Comparison of ENCODE assay signal across 29 cellular contexts in the genomic region with DNA sequence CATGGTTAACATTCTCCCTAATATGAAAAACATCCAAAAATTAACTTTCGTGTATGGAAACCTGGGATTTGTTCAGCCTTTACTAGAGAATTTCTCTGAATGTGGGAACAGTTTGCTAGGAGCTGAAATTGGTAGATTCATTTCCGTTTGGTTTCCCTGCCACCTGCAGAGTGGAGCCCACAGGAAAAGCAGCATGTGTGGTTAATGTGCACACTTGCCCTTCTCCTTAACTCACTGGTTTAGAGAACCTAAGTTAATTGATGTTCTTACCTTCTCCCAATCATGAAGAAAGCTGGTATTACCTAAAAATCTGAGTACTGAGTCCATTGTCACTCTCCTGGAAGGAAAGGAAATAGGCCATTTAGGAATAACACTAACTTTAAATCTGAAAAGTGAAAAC. TPM values are rescaled to one million over a fixed set of nuclear protein-coding genes. Genes with fewer than 3 reads are reported as not detected.
"Had no signal": no experiment of that assay in that cellular context is flagged by ENCODE, and none has a peak within 500 bp of the region (broad histone marks: within the 10 kb centered on the region; RNA-seq: fewer than 3 reads in every experiment).

No MANE protein-coding gene starts in this region.

- H3K27ac ChIP-seq: ascending aorta, cardiac muscle cell, SJCRH30, VCaP had no signal

- H3K4me1 ChIP-seq: ascending aorta, SJCRH30 had no signal

- DNase-seq: activated B cell treated with CpG ODN at 0.5 μM for 24 hours; activated CD4-positive, alpha-beta memory T cell treated with anti-CD3 and anti-CD28 coated beads, Interleukin-2, amount 10 ng/mL, durations not matched to agents 7 days and 5 days; activated CD4-positive, alpha-beta T cell treated with anti-CD3 and anti-CD28 coated beads for 1 hour; activated CD4-positive, alpha-beta T cell treated with anti-CD3 and anti-CD28 coated beads for 48 hours; activated CD8-positive, alpha-beta memory T cell treated with anti-CD3 and anti-CD28 coated beads for 24 hours; activated CD8-positive, alpha-beta memory T cell treated with anti-CD3 and anti-CD28 coated beads, Interleukin-2, amount 10 ng/mL, durations not matched to agents 7 days and 5 days; activated CD8-positive, alpha-beta memory T cell treated with anti-CD3 and anti-CD28 coated beads, Interleukin-2, amount 50 U/mL, for 48 hours; activated effector memory CD4-positive, alpha-beta T cell treated with Interleukin-2 at 50 U/mL for 16 hours; activated naive CD4-positive, alpha-beta T cell treated with anti-CD3 and anti-CD28 coated beads, Interleukin-2, amount 10 ng/mL, durations not matched to agents 7 days and 5 days; activated T-cell treated with anti-CD3 and anti-CD28 coated beads, Interleukin-2, amount 50 U/mL, for 48 hours; amniotic stem cell; NCI-H1105; NCI-H1417 treated with DMSO at 0.1 percent for 48 hours; NCI-H187 treated with DMSO at 0.1 percent for 48 hours; NCI-H2081; NCI-H2171 treated with DMSO at 0.1 percent for 48 hours; NCI-H2227 treated with DMSO at 0.1 percent for 48 hours; NCI-H446 treated with DMSO at 0.1 percent for 48 hours; NCI-H524; NK-92 treated with Interleukin-12 subunit alpha and Interleukin-12 subunit beta, amount 100 ng/mL, for 24 hours; OCI-M1; SHP77; SJCRH30; SK-N-SH had no signal

- H3K27me3 ChIP-seq: ascending aorta, cardiac muscle cell, SJCRH30 had no signal

- H3K4me2 ChIP-seq: SK-N-SH had no signal

- H3K9ac ChIP-seq: SK-N-SH had no signal

- H3K36me3 ChIP-seq: ascending aorta, cardiac muscle cell, SJCRH30 had no signal

- H3K4me3 ChIP-seq: ascending aorta, cardiac muscle cell, SJCRH30 had no signal

- H3K9me3 ChIP-seq: ascending aorta, SJCRH30, SK-N-SH had no signal

- H3K9me2 ChIP-seq: SK-N-SH had no signal

- ATAC-seq: activated CD8-positive, alpha-beta memory T cell treated with anti-CD3 and anti-CD28 coated beads, Interleukin-2, amount 10 ng/mL, durations not matched to agents 7 days and 5 days had no signal

RNA-seq across cellular contexts. Expression of a gene that starts 37.6 kb away (rescaled TPM):
- total RNA-seq: activated B cell treated with CpG ODN at 0.5 μM for 24 hours; activated CD4-positive, alpha-beta memory T cell treated with anti-CD3 and anti-CD28 coated beads, Interleukin-2, amount 10 ng/mL, durations not matched to agents 7 days and 5 days; activated CD8-positive, alpha-beta memory T cell treated with anti-CD3 and anti-CD28 coated beads, Interleukin-2, amount 10 ng/mL, durations not matched to agents 7 days and 5 days; MCF 10A; RPMI7951; SJCRH30 had no signal
- polyA plus RNA-seq: SK-N-SH had no signal
